Comparison of ENCODE assay signal across 8 cellular contexts in the genomic region with DNA sequence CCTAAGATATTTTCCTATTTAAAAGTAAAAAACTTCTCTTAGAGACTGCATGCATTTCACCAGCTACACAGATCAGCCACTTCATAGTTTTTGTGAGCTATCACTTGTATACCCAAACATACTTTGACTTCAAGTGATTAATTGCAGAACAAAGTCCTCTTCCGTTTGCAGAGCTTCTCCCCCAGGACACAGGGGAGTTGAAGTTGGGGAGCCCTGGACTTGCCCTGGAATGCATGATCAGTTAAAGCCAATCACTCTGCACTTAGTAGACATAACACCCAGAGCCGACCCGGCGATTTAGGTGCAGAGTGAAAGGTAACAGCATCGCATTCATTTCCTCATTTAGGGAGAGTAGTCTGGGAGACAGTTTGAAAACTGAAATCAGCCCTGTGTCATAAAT.
"Had no signal": no experiment of that assay in that cellular context is flagged by ENCODE, and none has a peak within 500 bp of the region (broad histone marks: within the 10 kb centered on the region; RNA-seq: fewer than 3 reads in every experiment).

No MANE protein-coding gene starts in this region.

- H3K9me3 ChIP-seq: HAP-1 had no signal

- H3K4me1 Mint-ChIP-seq: IgD-negative memory B cell had no signal

- ATAC-seq: HCT116 had no signal

- H3K4me3 Mint-ChIP-seq: IgD-negative memory B cell had no signal

- H3K36me3 Mint-ChIP-seq: IgD-negative memory B cell had no signal

- H3K36me3 ChIP-seq: HAP-1 had no signal

- DNase-seq: GOT3, H7, HFFc6, KBM-7 had no signal

- H3K4me1 ChIP-seq: HAP-1 had no signal

- H3K27ac Mint-ChIP-seq: IgD-negative memory B cell had no signal

- H3K27ac ChIP-seq: HL-60 had no signal

- H3K4me3 ChIP-seq: HAP-1 had no signal

- H3K9me3 Mint-ChIP-seq: HFFc6, IgD-negative memory B cell had no signal
